In genomic region chr1:235513495-235514366, GRCh38 we compare ENCODE assay signal across 8 cellular contexts. TPM values are rescaled to one million over a fixed set of nuclear protein-coding genes. Genes with fewer than 3 reads are reported as not detected.
A peak's percentile ranks its signal among the peaks of the same experiment; 100 is the strongest.
DNase-seq lines count a peak whose midpoint lies in the region; ATAC-seq and TF ChIP-seq lines count a peak whose summit lies in the region.

No MANE protein-coding gene starts in this region.

- H3K27me3 ChIP-seq in SU-DHL-6 (ENCODE audit: low read length): no peaks in the 10 kb centered on the region

- H3K4me1 Mint-ChIP-seq in natural killer cell: no peaks in the 10 kb centered on the region

- H3K4me3 Mint-ChIP-seq in natural killer cell: no peak overlapping the region

- peak; percentile 63 for TF ChIP-seq CTCF in AG04449 (IDR thresholded peaks at IDR 0.05; ENCODE audit: insufficient read depth, low read length, missing control alignments)
- TF ChIP-seq CTCF in SU-DHL-6 (IDR thresholded peaks at IDR 0.05; ENCODE audit: insufficient read depth, low read length, poor library complexity, severe bottlenecking): peak; percentile 67
- peak; percentile 94 for TF ChIP-seq CTCF in epithelial cell of esophagus (IDR thresholded peaks at IDR 0.05; ENCODE audit: insufficient read depth, low read depth, low read length, missing control alignments)
- TF ChIP-seq CTCF in natural killer cell (IDR thresholded peaks at IDR 0.05): peak; percentile 87

- H3K27ac ChIP-seq in SU-DHL-6 (ENCODE audit: low read depth, low read length): no peak overlapping the region

- H3K36me3 ChIP-seq in SU-DHL-6 (ENCODE audit: low read length): no peaks in the 10 kb centered on the region

- CTCF ChIA-PET in AG04449 (lab: Yijun Ruan, JAX): interaction anchor here (0.6 to 7.3 kb wide), 50 partner anchors 8 to 461 kb away, joined by 3 to 116 read pairs (median 4); partner anchors contain the start of gene B3GALNT2

- peak in 2 of 3 donors; percentile 57 to 69 for ATAC-seq in natural killer cell
- ATAC-seq in HG02973 (IDR thresholded peaks at IDR 0.05; ENCODE audit: unreplicated experiment): no peak
- no peak for ATAC-seq in HG02642 (IDR thresholded peaks at IDR 0.05; ENCODE audit: poor library complexity, unreplicated experiment)

- H3K4me3 ChIP-seq in AG04449 (ENCODE audit: low read depth, low read length) (no peak overlapping the region), SU-DHL-6 (ENCODE audit: insufficient read depth, low read length, poor library complexity, severe bottlenecking) (no peak overlapping the region), epithelial cell of esophagus (ENCODE audit: low read length) (no peak overlapping the region)

- peaks cover 7 to 14% of the 10 kb centered on the region in 2 donors for H3K27me3 Mint-ChIP-seq in natural killer cell (ENCODE audit: low read depth in 2 of 2)

- no peak overlapping the region for H3K4me2 ChIP-seq in SU-DHL-6 (ENCODE audit: low read depth, low read length, poor library complexity, severe bottlenecking)

- H3K79me2 ChIP-seq in SU-DHL-6 (ENCODE audit: insufficient read depth, low read length): no peaks in the 10 kb centered on the region

- no peak overlapping the region for H2AFZ ChIP-seq in SU-DHL-6 (ENCODE audit: low read depth, low read length, severe bottlenecking)

- no peaks in the 10 kb centered on the region for H3K9me3 ChIP-seq in SU-DHL-6 (ENCODE audit: insufficient read depth, low read length)

- no peaks in the 10 kb centered on the region for H3K36me3 Mint-ChIP-seq in natural killer cell

- no peaks in the 10 kb centered on the region for H4K20me1 ChIP-seq in SU-DHL-6 (ENCODE audit: low read depth, low read length)

- POLR2A ChIA-PET in AG04449 (lab: Yijun Ruan, JAX): no interaction called here

- intact Hi-C loops in natural killer cell (cut with micrococcal nuclease): loop anchor here (1.0 kb wide), 2 partner anchors 270 to 458 kb away; no protein-coding TSS in a partner anchor

- H3K9ac ChIP-seq in SU-DHL-6 (ENCODE audit: low read length): no peak overlapping the region

- in situ Hi-C loops in G401 (cut with HindIII; ENCODE audit: low sequenced_read_pairs): no loop called here

- H3F3A ChIP-seq in SU-DHL-6 (ENCODE audit: insufficient read depth): no peaks in the 10 kb centered on the region

- H3K9me2 ChIP-seq in SU-DHL-6 (replicated peaks; ENCODE audit: insufficient read depth, low read length): no peaks in the 10 kb centered on the region

- H3K27ac Mint-ChIP-seq in natural killer cell: no peak overlapping the region

- no peaks in the 10 kb centered on the region for H3K9me3 Mint-ChIP-seq in natural killer cell

- DNase-seq in AG04449 (ENCODE audit: low read depth, low spot score) (no peak), G401 (ENCODE audit: low spot score) (peak; percentile 84), NCI-H128 (lab: John Stamatoyannopoulos, UW; ENCODE audit: unreplicated experiment) (peak; percentile 57), epithelial cell of esophagus (ENCODE audit: low read depth) (peak; percentile 69), natural killer cell (no peak)

RNA-seq across cellular contexts. Expression of gene B3GALNT2, which starts 9.5 kb away (rescaled TPM):
- 19.4 and 33.8 TPM in 2 replicates for total RNA-seq in G401 (2014; rRNA removed; shearing (Covaris generic))
- total RNA-seq in natural killer cell: 10 to 100 TPM in 1 of 3 donors, 1 to 10 TPM in 2; 7.6 to 12.1 (median 8.8) TPM

Comparison
In these comparisons a context has a peak if more than half of its experiments do, and no peak if none do; other contexts are left out.
1. DNase-seq: peak in G401 (single experiment), NCI-H128 (single experiment) and epithelial cell of esophagus (single experiment); none in AG04449 (single experiment) and natural killer cell (single experiment).
2. ATAC-seq: peak in natural killer cell (2 of 3); none in HG02973 (single experiment) and HG02642 (single experiment).
3. Peak in every context shown above with its lines, with median percentiles within 50 percentile points of each other: CTCF ChIP-seq.